ENCODE assay signal across 1 cellular context in the genomic region with DNA sequence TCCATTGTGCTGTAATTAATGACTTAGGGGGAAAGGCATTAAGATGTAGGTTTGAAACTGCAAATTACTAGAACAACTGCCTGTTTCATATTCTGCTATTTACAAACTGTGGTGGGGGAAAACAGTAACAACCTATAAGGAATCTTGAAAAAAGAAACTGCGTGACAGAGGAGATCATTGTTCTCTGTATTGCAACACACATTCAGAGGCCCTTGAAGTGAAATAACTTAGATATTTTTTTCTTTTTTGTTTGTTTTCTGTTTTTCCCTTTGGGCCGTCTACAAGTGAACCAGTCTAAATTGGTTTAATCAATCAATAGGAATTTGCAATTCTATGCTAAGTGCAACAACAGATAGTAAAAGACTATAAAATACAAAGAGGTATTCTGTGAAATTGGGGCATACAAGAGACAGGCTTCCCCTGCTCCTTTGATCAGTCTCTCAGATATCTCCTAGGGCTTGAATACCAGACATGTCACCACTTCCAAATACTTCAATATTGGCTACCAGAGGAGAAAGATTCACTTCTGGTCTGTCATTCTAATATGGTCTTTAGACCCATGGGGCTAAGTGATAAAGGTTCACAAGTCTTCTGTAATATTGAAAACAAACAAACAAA.
TF ChIP-seq lines count a peak whose summit lies in the region.

No MANE protein-coding gene starts in this region.

TF ChIP-seq in HepG2, 621 proteins besides CTCF, POLR2A, EP300 and RAD21 (continued from another document):
- TF ChIP-seq, protein P1, sequence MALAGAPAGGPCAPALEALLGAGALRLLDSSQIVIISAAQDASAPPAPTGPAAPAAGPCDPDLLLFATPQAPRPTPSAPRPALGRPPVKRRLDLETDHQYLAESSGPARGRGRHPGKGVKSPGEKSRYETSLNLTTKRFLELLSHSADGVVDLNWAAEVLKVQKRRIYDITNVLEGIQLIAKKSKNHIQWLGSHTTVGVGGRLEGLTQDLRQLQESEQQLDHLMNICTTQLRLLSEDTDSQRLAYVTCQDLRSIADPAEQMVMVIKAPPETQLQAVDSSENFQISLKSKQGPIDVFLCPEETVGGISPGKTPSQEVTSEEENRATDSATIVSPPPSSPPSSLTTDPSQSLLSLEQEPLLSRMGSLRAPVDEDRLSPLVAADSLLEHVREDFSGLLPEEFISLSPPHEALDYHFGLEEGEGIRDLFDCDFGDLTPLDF (CRISPR knock-in tag; IDR thresholded peaks at IDR 0.05), result no peak
- TF ChIP-seq, protein P2, sequence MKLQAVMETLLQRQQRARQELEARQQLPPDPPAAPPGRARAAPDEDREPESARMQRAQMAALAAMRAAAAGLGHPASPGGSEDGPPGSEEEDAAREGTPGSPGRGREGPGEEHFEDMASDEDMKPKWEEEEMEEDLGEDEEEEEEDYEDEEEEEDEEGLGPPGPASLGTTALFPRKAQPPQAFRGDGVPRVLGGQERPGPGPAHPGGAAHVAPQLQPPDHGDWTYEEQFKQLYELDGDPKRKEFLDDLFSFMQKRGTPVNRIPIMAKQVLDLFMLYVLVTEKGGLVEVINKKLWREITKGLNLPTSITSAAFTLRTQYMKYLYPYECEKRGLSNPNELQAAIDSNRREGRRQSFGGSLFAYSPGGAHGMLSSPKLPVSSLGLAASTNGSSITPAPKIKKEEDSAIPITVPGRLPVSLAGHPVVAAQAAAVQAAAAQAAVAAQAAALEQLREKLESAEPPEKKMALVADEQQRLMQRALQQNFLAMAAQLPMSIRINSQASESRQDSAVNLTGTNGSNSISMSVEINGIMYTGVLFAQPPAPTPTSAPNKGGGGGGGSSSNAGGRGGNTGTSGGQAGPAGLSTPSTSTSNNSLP (IDR thresholded peaks at IDR 0.05; ENCODE audit: low read depth, low read length), result peak; percentile 44; the same call in 1 of the 2 replicates
- TF ChIP-seq MBD4 (IDR thresholded peaks at IDR 0.05; ENCODE audit: borderline replicate concordance, low read length) (no peak), ZNF670 (CRISPR knock-in tag; IDR thresholded peaks at IDR 0.05; ENCODE audit: borderline replicate concordance) (no peak), ZFP90 (CRISPR knock-in tag; IDR thresholded peaks at IDR 0.05; ENCODE audit: borderline replicate concordance) (no peak), ARID5B (CRISPR knock-in tag; IDR thresholded peaks at IDR 0.05) (0 out of 2 replicates have a peak, but pooled peaks have one; percentile 32), MIER3 (CRISPR knock-in tag; IDR thresholded peaks at IDR 0.05; ENCODE audit: borderline replicate concordance) (no peak), ETV6 (CRISPR knock-in tag; conservative IDR thresholded peaks at IDR 0.05) (no peak)
